ENCODE assay signal across 19 cellular contexts in genomic region chr11:96061094-96061493, GRCh38.
DNase-seq lines count a peak whose midpoint lies in the region; ATAC-seq, FAIRE-seq and TF ChIP-seq lines count a peak whose summit lies in the region.
"Had no signal": no experiment of that assay in that cellular context is flagged by ENCODE, and none has a peak within 500 bp of the region (broad histone marks: within the 10 kb centered on the region; RNA-seq: fewer than 3 reads in every experiment).

No MANE protein-coding gene starts in this region.

- peak overlapping the region; percentile 52 for H3K4me3 Mint-ChIP-seq in activated T-cell treated with anti-CD3 and anti-CD28 coated beads, Interleukin-2, amount 50 U/mL, for 24 hours
- H3K4me3 Mint-ChIP-seq: CD14-positive monocyte had no signal

- H3K36me3 Mint-ChIP-seq in activated T-cell treated with anti-CD3 and anti-CD28 coated beads, Interleukin-2, amount 50 U/mL, for 24 hours (ENCODE audit: low read depth) = peaks cover 68% of the 10 kb centered on the region

- TF ChIP-seq CTCF in endothelial cell of umbilical vein (IDR thresholded peaks at IDR 0.05; ENCODE audit: extremely low read depth in 1 of 2, insufficient read depth in 1 of 2, low read depth in 1 of 2, low read length in 2 of 2) (no peak), prostate gland (IDR thresholded peaks at IDR 0.05) (no peak)

- dilution Hi-C loops in endothelial cell of umbilical vein (cut with MboI; ENCODE audit: extremely low pct_ligation_motif_present, low sequenced_read_pairs) = no loop called here

- intact Hi-C loops in endothelial cell of umbilical vein (cut with micrococcal nuclease) (no loop called here), prostate gland (cut with DNase I) (no loop called here), posterior vena cava (cut with DNase I) (no loop called here)

- H4K20me1 ChIP-seq in endothelial cell of umbilical vein (replicated peaks; ENCODE audit: control insufficient read depth, extremely low read depth, insufficient read depth, low read length) = no peaks in the 10 kb centered on the region

- H3K4me1 ChIP-seq in endothelial cell of umbilical vein (ENCODE audit: control insufficient read depth, extremely low read depth, insufficient read depth, low read length) = peaks cover 20% of the 10 kb centered on the region
- H3K4me1 ChIP-seq in prostate gland (replicated peaks) = peaks cover 3% of the 10 kb centered on the region

- H3K27me3 ChIP-seq in endothelial cell of umbilical vein (ENCODE audit: control insufficient read depth in 2 of 2, insufficient read depth in 2 of 2, low read length in 2 of 2) = no peaks in the 10 kb centered on the region
- no peaks in the 10 kb centered on the region for H3K27me3 ChIP-seq in prostate gland (replicated peaks; ENCODE audit: insufficient read depth)
- H3K27me3 ChIP-seq: cardiac muscle cell, foreskin keratinocyte had no signal

- no peaks in the 10 kb centered on the region for H3K27me3 Mint-ChIP-seq in activated T-cell treated with anti-CD3 and anti-CD28 coated beads, Interleukin-2, amount 50 U/mL, for 24 hours
- H3K27me3 Mint-ChIP-seq: progenitor cell of endocrine pancreas had no signal

- TF ChIP-seq POLR2A in endothelial cell of umbilical vein (IDR thresholded peaks at IDR 0.05; ENCODE audit: low read depth, low read length) (no peak), prostate gland (IDR thresholded peaks at IDR 0.05) (no peak)

- H3K79me2 ChIP-seq in endothelial cell of umbilical vein (ENCODE audit: control insufficient read depth, insufficient read depth, low read length) = no peaks in the 10 kb centered on the region

- FAIRE-seq in endothelial cell of umbilical vein (lab: Jason Lieb, UNC) = peak; percentile 35
- FAIRE-seq: A549 had no signal

- no peak overlapping the region for H3K4me2 ChIP-seq in endothelial cell of umbilical vein (ENCODE audit: insufficient read depth, low read length)
- H3K4me2 ChIP-seq: A549 had no signal

- H3K9ac ChIP-seq in endothelial cell of umbilical vein (replicated peaks; ENCODE audit: extremely low read depth, insufficient read depth, low read length) = no peak overlapping the region

- H3K27ac Mint-ChIP-seq in activated T-cell treated with anti-CD3 and anti-CD28 coated beads, Interleukin-2, amount 50 U/mL, for 24 hours = peak overlapping the region; percentile 97
- H3K27ac Mint-ChIP-seq: CD14-positive monocyte, progenitor cell of endocrine pancreas had no signal

- peaks cover 4% of the 10 kb centered on the region for H3K9me3 Mint-ChIP-seq in activated T-cell treated with anti-CD3 and anti-CD28 coated beads, Interleukin-2, amount 50 U/mL, for 24 hours
- H3K9me3 Mint-ChIP-seq: CD14-positive monocyte had no signal

- DNase-seq in activated T-cell treated with anti-CD3 and anti-CD28 coated beads, Interleukin-2, amount 50 U/mL, for 24 hours = no peak
- no peak for DNase-seq in activated T-cell treated with anti-CD3 and anti-CD28 coated beads, Interleukin-2, amount 50 U/mL, for 48 hours
- DNase-seq in SK-MEL-5 (ENCODE audit: low read depth, low spot score) (peak; percentile 89), endothelial cell of umbilical vein (ENCODE audit: low read depth, low spot score) (no peak), prostate gland (ENCODE audit: low spot score) (no peak), HT-29 (ENCODE audit: low spot score) (no peak), left lobe of liver (ENCODE audit: low spot score) (no peak), posterior vena cava (ENCODE audit: low spot score) (no peak)
- DNase-seq: activated naive CD4-positive, alpha-beta T cell; DND-41; MM.1S; NCI-H1930; NCI-H524 treated with DMSO at 0.1 percent for 48 hours; stimulated activated naive CD4-positive, alpha-beta T cell had no signal

- CTCF ChIA-PET in endothelial cell of umbilical vein (lab: Charles Lee) = interaction anchor here (0.6 to 4.6 kb wide), 4 partner anchors 95 to 282 kb away, joined by 3 to 21 read pairs (median 6); partner anchors contain the start of gene MAML2

- H3K9me1 ChIP-seq in endothelial cell of umbilical vein (replicated peaks; ENCODE audit: control insufficient read depth, extremely low read depth, insufficient read depth, low read length) = no peaks in the 10 kb centered on the region

- H3K4me3 ChIP-seq in endothelial cell of umbilical vein (replicated peaks in 1 of 3; ENCODE audit: insufficient read depth in 1 of 3, low read depth in 1 of 3, low read length in 3 of 3) (no peak overlapping the region), prostate gland (no peak overlapping the region)
- H3K4me3 ChIP-seq: A549, cardiac muscle cell had no signal

- in situ Hi-C loops in SK-MEL-5 (cut with HindIII; ENCODE audit: low pct_unique_long_range_greater_than_20kb, low sequenced_read_pairs) = no loop called here

- ATAC-seq in left lobe of liver = no peak
- ATAC-seq: A549, foreskin keratinocyte had no signal

- H3K4me1 Mint-ChIP-seq in activated T-cell treated with anti-CD3 and anti-CD28 coated beads, Interleukin-2, amount 50 U/mL, for 24 hours (ENCODE audit: low read depth) = peaks cover 86% of the 10 kb centered on the region
- H3K4me1 Mint-ChIP-seq: CD14-positive monocyte had no signal

- no TSS peak for BruUV-seq in endothelial cell of umbilical vein (replicated peaks; lab: Mats Ljungman, UMichigan)

- POLR2A ChIA-PET in endothelial cell of umbilical vein (lab: Charles Lee) = no interaction called here

- no peak overlapping the region for H3K27ac ChIP-seq in endothelial cell of umbilical vein (ENCODE audit: insufficient read depth, low read depth, low read length)
- H3K27ac ChIP-seq in prostate gland = peak overlapping the region; percentile 14 to 33
- H3K27ac ChIP-seq: A549, cardiac muscle cell, foreskin keratinocyte had no signal

- WGBS in prostate gland = 24% methylated on average over 2 of the region's 2 CpGs

- H2AFZ ChIP-seq in endothelial cell of umbilical vein (ENCODE audit: low read depth, low read length) = no peak overlapping the region

- H3K9me3 ChIP-seq in endothelial cell of umbilical vein (replicated peaks; ENCODE audit: control insufficient read depth, insufficient read depth, low read length) = no peaks in the 10 kb centered on the region
- H3K9me3 ChIP-seq in prostate gland = no peaks in the 10 kb centered on the region
- H3K9me3 ChIP-seq: A549 had no signal

- no peaks in the 10 kb centered on the region for H3K36me3 ChIP-seq in endothelial cell of umbilical vein (ENCODE audit: control insufficient read depth in 2 of 2, extremely low read depth in 1 of 2, insufficient read depth in 2 of 2, low read length in 2 of 2)
- no peaks in the 10 kb centered on the region for H3K36me3 ChIP-seq in prostate gland
- H3K36me3 ChIP-seq: cardiac muscle cell had no signal

TF ChIP-seq in endothelial cell of umbilical vein, 7 proteins besides CTCF, POLR2A, EP300 and RAD21:
- TF ChIP-seq MAX (IDR thresholded peaks at IDR 0.05; ENCODE audit: insufficient read depth, insufficient read length) (no peak), MYC (IDR thresholded peaks at IDR 0.05; ENCODE audit: low read depth, low read length) (no peak), EZH2 (IDR thresholded peaks at IDR 0.05; ENCODE audit: borderline replicate concordance, low read depth, low read length, severe bottlenecking) (no peak), POLR2AphosphoS5 (IDR thresholded peaks at IDR 0.05; ENCODE audit: insufficient read depth, low read depth, low read length) (no peak), JUN (IDR thresholded peaks at IDR 0.05; ENCODE audit: borderline replicate concordance, insufficient read depth, insufficient read length, low read depth) (no peak), GATA2 (IDR thresholded peaks at IDR 0.05; ENCODE audit: insufficient read depth, insufficient read length, low read depth, low read length) (no peak), FOS (IDR thresholded peaks at IDR 0.05; ENCODE audit: borderline replicate concordance, insufficient read depth, low read length) (no peak)
